ENCODE assay signal across 8 cellular contexts in genomic region chr2:127422631-127423475, GRCh38. TPM values are rescaled to one million over a fixed set of nuclear protein-coding genes. Genes with fewer than 3 reads are reported as not detected.
A peak's percentile ranks its signal among the peaks of the same experiment; 100 is the strongest.
DNase-seq lines count a peak whose midpoint lies in the region; ATAC-seq and TF ChIP-seq lines count a peak whose summit lies in the region.
"Had no signal": no experiment of that assay in that cellular context is flagged by ENCODE, and none has a peak within 500 bp of the region (broad histone marks: within the 10 kb centered on the region; RNA-seq: fewer than 3 reads in every experiment).

No MANE protein-coding gene starts in this region.

- H3K4me3 ChIP-seq in ascending aorta, result peak overlapping the region; percentile 41 to 58
- H3K4me3 ChIP-seq in tibial artery, result peak overlapping the region; percentile 11 to 13

- TF ChIP-seq CTCF in ascending aorta (IDR thresholded peaks at IDR 0.05) (no peak), tibial artery (IDR thresholded peaks at IDR 0.05) (no peak)

- intact Hi-C loops in ascending aorta (cut with DNase I), result no loop called here
- intact Hi-C loops in tibial artery (cut with DNase I; ENCODE audit: low total_unique reads), result no loop called here

- DNase-seq in NCI-H2196 treated with DMSO at 0.1 percent for 48 hours (lab: John Stamatoyannopoulos, UW; ENCODE audit: unreplicated experiment) (peak; percentile 19), ascending aorta (ENCODE audit: low spot score in 2 of 2) (no peak), iPS-NIHi7 (ENCODE audit: extremely low spot score) (peak; percentile 55), tibial artery (no peak), activated gamma-delta T cell treated with Interleukin-2 at 50 U/mL for 16 hours (no peak)

- H3K27ac ChIP-seq in ascending aorta (no peak overlapping the region), tibial artery (no peak overlapping the region)

- H3K36me3 ChIP-seq in ascending aorta (no peaks in the 10 kb centered on the region), tibial artery (no peaks in the 10 kb centered on the region)

- no peaks in the 10 kb centered on the region for H3K9me3 ChIP-seq in ascending aorta
- H3K9me3 ChIP-seq in tibial artery, result no peaks in the 10 kb centered on the region

- H3K27me3 ChIP-seq in ascending aorta, result peaks cover 11% of the 10 kb centered on the region
- peaks cover 2 to 26% of the 10 kb centered on the region in 2 donors for H3K27me3 ChIP-seq in tibial artery

- H3K4me1 ChIP-seq in ascending aorta (peaks cover 5 to 11% of the 10 kb centered on the region in 2 donors), tibial artery (peaks cover 0 to 34% (median 22%) of the 10 kb centered on the region in 4 donors)

- peak; percentile 52 for ATAC-seq in GM21423 (IDR thresholded peaks at IDR 0.05; ENCODE audit: unreplicated experiment)
- ATAC-seq in GM21360 (IDR thresholded peaks at IDR 0.05; ENCODE audit: unreplicated experiment), result no peak

RNA-seq across cellular contexts. Expression of gene PROC, which starts 4.6 kb away (rescaled TPM):
- total RNA-seq in ascending aorta, result not detected
- total RNA-seq: SK-MEL-5 had no signal

RNA-seq across cellular contexts. Expression of gene MAP3K2, which starts 35.1 kb away (rescaled TPM):
- 47.7 TPM for total RNA-seq in ascending aorta

Comparison
In these comparisons a context has a peak if more than half of its experiments do, and no peak if none do; other contexts are left out.
1. DNase-seq: peak in NCI-H2196 treated with DMSO at 0.1 percent for 48 hours (single experiment) and iPS-NIHi7 (single experiment); none in ascending aorta (0 of 2), tibial artery (0 of 2) and activated gamma-delta T cell treated with Interleukin-2 at 50 U/mL for 16 hours (single experiment).